In genomic region chr1:42837742-42838141, GRCh38 we compare ENCODE assay signal across 1 cellular context.
TF ChIP-seq lines count a peak whose summit lies in the region.

No MANE protein-coding gene starts in this region.

TF ChIP-seq in HepG2, 621 proteins besides CTCF, POLR2A, EP300 and RAD21:
- TF ChIP-seq ZNF230 (CRISPR knock-in tag; IDR thresholded peaks at IDR 0.05) (no peak), MIER3 (CRISPR knock-in tag; IDR thresholded peaks at IDR 0.05; ENCODE audit: borderline replicate concordance) (no peak), XBP1 (CRISPR knock-in tag; IDR thresholded peaks at IDR 0.05) (no peak), ATF7-NPFF (CRISPR knock-in tag; IDR thresholded peaks at IDR 0.05; ENCODE audit: low read depth) (no peak), ZNF446 (CRISPR knock-in tag; IDR thresholded peaks at IDR 0.05) (no peak), ZNF7 (CRISPR knock-in tag; IDR thresholded peaks at IDR 0.05) (no peak), SIX4 (CRISPR knock-in tag; IDR thresholded peaks at IDR 0.05) (no peak), ZNF496 (CRISPR knock-in tag; IDR thresholded peaks at IDR 0.05; ENCODE audit: insufficient replicate concordance) (no peak)
- TF ChIP-seq, protein P1, sequence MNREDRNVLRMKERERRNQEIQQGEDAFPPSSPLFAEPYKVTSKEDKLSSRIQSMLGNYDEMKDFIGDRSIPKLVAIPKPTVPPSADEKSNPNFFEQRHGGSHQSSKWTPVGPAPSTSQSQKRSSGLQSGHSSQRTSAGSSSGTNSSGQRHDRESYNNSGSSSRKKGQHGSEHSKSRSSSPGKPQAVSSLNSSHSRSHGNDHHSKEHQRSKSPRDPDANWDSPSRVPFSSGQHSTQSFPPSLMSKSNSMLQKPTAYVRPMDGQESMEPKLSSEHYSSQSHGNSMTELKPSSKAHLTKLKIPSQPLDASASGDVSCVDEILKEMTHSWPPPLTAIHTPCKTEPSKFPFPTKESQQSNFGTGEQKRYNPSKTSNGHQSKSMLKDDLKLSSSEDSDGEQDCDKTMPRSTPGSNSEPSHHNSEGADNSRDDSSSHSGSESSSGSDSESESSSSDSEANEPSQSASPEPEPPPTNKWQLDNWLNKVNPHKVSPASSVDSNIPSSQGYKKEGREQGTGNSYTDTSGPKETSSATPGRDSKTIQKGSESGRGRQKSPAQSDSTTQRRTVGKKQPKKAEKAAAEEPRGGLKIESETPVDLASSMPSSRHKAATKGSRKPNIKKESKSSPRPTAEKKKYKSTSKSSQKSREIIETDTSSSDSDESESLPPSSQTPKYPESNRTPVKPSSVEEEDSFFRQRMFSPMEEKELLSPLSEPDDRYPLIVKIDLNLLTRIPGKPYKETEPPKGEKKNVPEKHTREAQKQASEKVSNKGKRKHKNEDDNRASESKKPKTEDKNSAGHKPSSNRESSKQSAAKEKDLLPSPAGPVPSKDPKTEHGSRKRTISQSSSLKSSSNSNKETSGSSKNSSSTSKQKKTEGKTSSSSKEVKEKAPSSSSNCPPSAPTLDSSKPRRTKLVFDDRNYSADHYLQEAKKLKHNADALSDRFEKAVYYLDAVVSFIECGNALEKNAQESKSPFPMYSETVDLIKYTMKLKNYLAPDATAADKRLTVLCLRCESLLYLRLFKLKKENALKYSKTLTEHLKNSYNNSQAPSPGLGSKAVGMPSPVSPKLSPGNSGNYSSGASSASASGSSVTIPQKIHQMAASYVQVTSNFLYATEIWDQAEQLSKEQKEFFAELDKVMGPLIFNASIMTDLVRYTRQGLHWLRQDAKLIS (CRISPR knock-in tag; IDR thresholded peaks at IDR 0.05) = no peak
- TF ChIP-seq, protein P2, sequence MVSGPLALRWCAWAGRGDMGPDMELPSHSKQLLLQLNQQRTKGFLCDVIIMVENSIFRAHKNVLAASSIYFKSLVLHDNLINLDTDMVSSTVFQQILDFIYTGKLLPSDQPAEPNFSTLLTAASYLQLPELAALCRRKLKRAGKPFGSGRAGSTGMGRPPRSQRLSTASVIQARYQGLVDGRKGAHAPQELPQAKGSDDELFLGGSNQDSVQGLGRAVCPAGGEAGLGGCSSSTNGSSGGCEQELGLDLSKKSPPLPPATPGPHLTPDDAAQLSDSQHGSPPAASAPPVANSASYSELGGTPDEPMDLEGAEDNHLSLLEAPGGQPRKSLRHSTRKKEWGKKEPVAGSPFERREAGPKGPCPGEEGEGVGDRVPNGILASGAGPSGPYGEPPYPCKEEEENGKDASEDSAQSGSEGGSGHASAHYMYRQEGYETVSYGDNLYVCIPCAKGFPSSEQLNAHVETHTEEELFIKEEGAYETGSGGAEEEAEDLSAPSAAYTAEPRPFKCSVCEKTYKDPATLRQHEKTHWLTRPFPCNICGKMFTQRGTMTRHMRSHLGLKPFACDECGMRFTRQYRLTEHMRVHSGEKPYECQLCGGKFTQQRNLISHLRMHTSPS (CRISPR knock-in tag; IDR thresholded peaks at IDR 0.05; ENCODE audit: low read depth) = no peak
